ENCODE assay signal across 19 cellular contexts in the genomic region with DNA sequence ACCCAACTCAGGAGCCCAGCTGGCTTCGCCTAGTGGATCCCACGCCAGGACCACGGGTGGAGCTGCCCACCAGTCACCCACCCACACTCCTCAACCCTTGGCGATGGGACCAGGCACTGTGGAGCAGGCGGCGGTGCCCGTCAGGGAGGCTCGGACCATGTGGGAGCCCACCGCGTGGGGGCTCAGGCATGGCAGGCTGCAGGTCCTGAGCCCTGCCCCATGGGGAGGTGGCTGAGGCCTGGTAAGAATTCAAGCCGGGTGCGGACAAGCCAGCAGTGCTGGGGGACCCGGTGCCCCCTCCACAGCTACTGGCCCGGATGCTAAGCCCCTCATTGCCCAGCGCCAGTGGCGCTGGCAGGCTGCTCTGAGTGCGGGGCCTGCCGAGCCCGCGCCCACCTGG.
DNase-seq lines count a peak whose midpoint lies in the region; ATAC-seq and TF ChIP-seq lines count a peak whose summit lies in the region.
"Had no signal": no experiment of that assay in that cellular context is flagged by ENCODE, and none has a peak within 500 bp of the region (broad histone marks: within the 10 kb centered on the region; RNA-seq: fewer than 3 reads in every experiment).

No MANE protein-coding gene starts in this region.

- H3K4me1 Mint-ChIP-seq in Caco-2 (ENCODE audit: low read depth, unreplicated experiment) (peaks cover 8% of the 10 kb centered on the region), mesothelial cell of epicardium (no peaks in the 10 kb centered on the region)
- peaks cover 4% of the 10 kb centered on the region for H3K4me1 Mint-ChIP-seq in activated CD8-positive, alpha-beta T cell treated with anti-CD3 and anti-CD28 coated beads for 36 hours (ENCODE audit: low read depth)
- H3K4me1 Mint-ChIP-seq: B cell; CD4-positive, CD25-positive, alpha-beta regulatory T cell had no signal

- H3K14ac ChIP-seq in neuronal stem cell (ENCODE audit: low read length): peak overlapping the region; percentile 75

- H3K79me1 ChIP-seq in neuronal stem cell (ENCODE audit: low read depth, low read length): no peaks in the 10 kb centered on the region

- no peak overlapping the region for H3K4me3 Mint-ChIP-seq in Caco-2 (ENCODE audit: unreplicated experiment)
- H3K4me3 Mint-ChIP-seq in activated CD8-positive, alpha-beta T cell treated with anti-CD3 and anti-CD28 coated beads for 36 hours: no peak overlapping the region
- H3K4me3 Mint-ChIP-seq in mesothelial cell of epicardium: no peak overlapping the region
- H3K4me3 Mint-ChIP-seq: H9 had no signal

- peak overlapping the region; percentile 76 for H3K18ac ChIP-seq in neuronal stem cell (ENCODE audit: low read length)

- no peak for ATAC-seq in Right ventricle myocardium inferior
- ATAC-seq in Right ventricle myocardium superior (ENCODE audit: poor library complexity): no peak
- peak; percentile 24 for ATAC-seq in upper lobe of right lung
- no peak for ATAC-seq in activated CD8-positive, alpha-beta T cell treated with anti-CD3 and anti-CD28 coated beads for 36 hours
- ATAC-seq: CD8-positive, alpha-beta T cell; GM12878 had no signal

- no peak overlapping the region for H4K8ac ChIP-seq in neuronal stem cell (ENCODE audit: low read depth, low read length)

- H3K9ac ChIP-seq in neuronal stem cell (ENCODE audit: low read depth, low read length, poor library complexity): no peak overlapping the region
- H3K9ac ChIP-seq: BLaER1, GM23248 had no signal

- peak overlapping the region; percentile 63 for H2AK5ac ChIP-seq in neuronal stem cell (ENCODE audit: low read depth, low read length)

- H3K27ac ChIP-seq in neuronal stem cell (replicated peaks; ENCODE audit: low read length) (no peak overlapping the region), upper lobe of right lung (no peak overlapping the region)
- H3K27ac ChIP-seq: 22Rv1, BLaER1, C4-2B, GM23248 had no signal

- H3K27me3 ChIP-seq in Caco-2 (replicated peaks; ENCODE audit: control insufficient read depth, insufficient read depth, low read length) (no peaks in the 10 kb centered on the region), neuronal stem cell (ENCODE audit: control insufficient read depth in 3 of 3, insufficient read depth in 3 of 3, low read depth in 1 of 3, low read length in 3 of 3) (no peaks in the 10 kb centered on the region), upper lobe of right lung (no peaks in the 10 kb centered on the region)
- H3K27me3 ChIP-seq: BLaER1 had no signal

- H3K27ac Mint-ChIP-seq in Caco-2 (ENCODE audit: unreplicated experiment): peak overlapping the region; percentile 98
- no peak overlapping the region for H3K27ac Mint-ChIP-seq in activated CD8-positive, alpha-beta T cell treated with anti-CD3 and anti-CD28 coated beads for 36 hours
- H3K27ac Mint-ChIP-seq in mesothelial cell of epicardium: no peak overlapping the region
- H3K27ac Mint-ChIP-seq: B cell; CD4-positive, CD25-positive, alpha-beta regulatory T cell; CD8-positive, alpha-beta T cell; H9 had no signal

- BruUV-seq in Caco-2 (replicated peaks; lab: Mats Ljungman, UMichigan): no TSS peak

- no peak overlapping the region for H2BK5ac ChIP-seq in neuronal stem cell (ENCODE audit: low read length)

- DNase-seq in Right ventricle myocardium inferior (ENCODE audit: missing footprints) (peak; percentile 18), Right ventricle myocardium superior (no peak), Caco-2 (no peak), neuronal stem cell (ENCODE audit: low spot score) (no peak), upper lobe of right lung (no peak), mesothelial cell of epicardium (ENCODE audit: low spot score in 2 of 2, unreplicated experiment in 2 of 2) (no peak)
- no peak for DNase-seq in activated CD8-positive, alpha-beta T cell treated with anti-CD3 and anti-CD28 coated beads for 36 hours
- DNase-seq: CD8-positive, alpha-beta T cell; DMS 273 treated with DMSO at 0.1 percent for 48 hours; EL; GDM1; GM23248; H9 had no signal

- H3K36me3 ChIP-seq in Caco-2 (ENCODE audit: control insufficient read depth, insufficient read depth, low read length): peaks cover 3% of the 10 kb centered on the region
- peaks cover 0 to 3% of the 10 kb centered on the region in 2 donors for H3K36me3 ChIP-seq in neuronal stem cell (replicated peaks in 1 of 2; ENCODE audit: control insufficient read depth in 2 of 2, insufficient read depth in 2 of 2, low read length in 2 of 2)
- H3K36me3 ChIP-seq in upper lobe of right lung: no peaks in the 10 kb centered on the region
- H3K36me3 ChIP-seq: BLaER1 had no signal

- H3K23ac ChIP-seq in neuronal stem cell (ENCODE audit: low read depth, low read length, poor library complexity): no peak overlapping the region

- peaks cover 24% of the 10 kb centered on the region for H3K36me3 Mint-ChIP-seq in Caco-2 (ENCODE audit: insufficient read depth, unreplicated experiment)
- no peaks in the 10 kb centered on the region for H3K36me3 Mint-ChIP-seq in activated CD8-positive, alpha-beta T cell treated with anti-CD3 and anti-CD28 coated beads for 36 hours (ENCODE audit: low read depth)
- H3K36me3 Mint-ChIP-seq in mesothelial cell of epicardium: no peaks in the 10 kb centered on the region
- H3K36me3 Mint-ChIP-seq: CD4-positive, CD25-positive, alpha-beta regulatory T cell; CD8-positive, alpha-beta T cell had no signal

- H3K27me3 Mint-ChIP-seq in Caco-2 (ENCODE audit: insufficient read depth, unreplicated experiment) (no peaks in the 10 kb centered on the region), mesothelial cell of epicardium (ENCODE audit: low read depth) (no peaks in the 10 kb centered on the region)
- H3K27me3 Mint-ChIP-seq in activated CD8-positive, alpha-beta T cell treated with anti-CD3 and anti-CD28 coated beads for 36 hours: no peaks in the 10 kb centered on the region
- H3K27me3 Mint-ChIP-seq: B cell; CD4-positive, CD25-positive, alpha-beta regulatory T cell had no signal

- no peak overlapping the region for H3K4ac ChIP-seq in neuronal stem cell (ENCODE audit: low read length)

- WGBS in neuronal stem cell (ENCODE audit: extremely low coverage in 2 of 2, insufficient read length in 2 of 2, insufficient replicate concordance in 1 of 2), 2 donors: no CpG with 5 or more reads among the region's 20 CpGs

- POLR2A ChIA-PET in Caco-2 (lab: Charles Lee): interaction anchor here (1.3 to 2.6 kb wide), 4 partner anchors 15 to 192 kb away, joined by 4 to 12 read pairs (median 10); a partner anchor contains a TSS
- POLR2A ChIA-PET in activated CD8-positive, alpha-beta T cell treated with anti-CD3 and anti-CD28 coated beads for 36 hours (lab: Charles Lee): no interaction called here

- intact Hi-C loops in Right ventricle myocardium inferior (cut with DNase I): no loop called here
- intact Hi-C loops in Right ventricle myocardium superior (cut with DNase I): no loop called here
- intact Hi-C loops in Caco-2 (cut with micrococcal nuclease; ENCODE audit: unreplicated experiment): loop anchor here (5.0 kb wide), 1 partner anchor 136 kb away; no protein-coding TSS in a partner anchor
- intact Hi-C loops in upper lobe of right lung (cut with DNase I): no loop called here
- intact Hi-C loops in activated CD8-positive, alpha-beta T cell treated with anti-CD3 and anti-CD28 coated beads for 36 hours (cut with micrococcal nuclease): no loop called here

- H3K4me3 ChIP-seq in Caco-2 (ENCODE audit: low read depth, low read length) (no peak overlapping the region), neuronal stem cell (ENCODE audit: low read length in 2 of 2) (no peak overlapping the region), upper lobe of right lung (no peak overlapping the region)
- H3K4me3 ChIP-seq: BLaER1, GM12878, GM23248 had no signal

- H3K4me1 ChIP-seq in Caco-2 (peaks cover 6% of the 10 kb centered on the region), neuronal stem cell (ENCODE audit: control insufficient read depth in 2 of 2, insufficient read depth in 1 of 2, low read depth in 1 of 2, low read length in 2 of 2) (peaks cover 0 to 2% of the 10 kb centered on the region in 2 donors), upper lobe of right lung (no peaks in the 10 kb centered on the region)
- H3K4me1 ChIP-seq: BLaER1 had no signal

- H3K9me3 ChIP-seq in Caco-2 (no peaks in the 10 kb centered on the region), neuronal stem cell (replicated peaks in 1 of 2; ENCODE audit: control insufficient read depth in 2 of 2, insufficient read depth in 1 of 2, low read depth in 1 of 2, low read length in 2 of 2) (peaks cover 0 to 6% of the 10 kb centered on the region in 2 donors), upper lobe of right lung (no peaks in the 10 kb centered on the region)
- H3K9me3 ChIP-seq: BLaER1 had no signal

- H2BK120ac ChIP-seq in neuronal stem cell (ENCODE audit: low read depth, low read length): peak overlapping the region; percentile 67

- CTCF ChIA-PET in Caco-2 (lab: Charles Lee): interaction anchor here (1.6 to 3.2 kb wide), 2 partner anchors 34 to 90 kb away, joined by 9 to 28 read pairs; no protein-coding TSS in a partner anchor
- CTCF ChIA-PET in activated CD8-positive, alpha-beta T cell treated with anti-CD3 and anti-CD28 coated beads for 36 hours (lab: Charles Lee): no interaction called here

- H3K9me3 Mint-ChIP-seq in Caco-2 (ENCODE audit: unreplicated experiment) (no peaks in the 10 kb centered on the region), mesothelial cell of epicardium (peaks cover 4% of the 10 kb centered on the region)
- H3K9me3 Mint-ChIP-seq in activated CD8-positive, alpha-beta T cell treated with anti-CD3 and anti-CD28 coated beads for 36 hours: peaks cover 2% of the 10 kb centered on the region

- H2BK12ac ChIP-seq in neuronal stem cell (ENCODE audit: low read length): peak overlapping the region; percentile 41

- peak overlapping the region; percentile 54 for H2BK15ac ChIP-seq in neuronal stem cell (ENCODE audit: low read length)

- TF ChIP-seq CTCF in Caco-2 (IDR thresholded peaks at IDR 0.05; ENCODE audit: insufficient read depth in 1 of 2, low read depth in 1 of 2, low read length in 1 of 2, severe bottlenecking in 1 of 2, unreplicated experiment in 1 of 2) (no peak), upper lobe of right lung (IDR thresholded peaks at IDR 0.05) (no peak), mesothelial cell of epicardium (IDR thresholded peaks at IDR 0.05; ENCODE audit: unreplicated experiment) (no peak)
- TF ChIP-seq CTCF in activated CD8-positive, alpha-beta T cell treated with anti-CD3 and anti-CD28 coated beads for 36 hours (IDR thresholded peaks at IDR 0.05): no peak

- peak overlapping the region; percentile 30 for H4K91ac ChIP-seq in neuronal stem cell (ENCODE audit: low read depth, low read length, poor library complexity)

- no peak overlapping the region for H3K4me2 ChIP-seq in neuronal stem cell (ENCODE audit: insufficient read depth, low read length, poor library complexity, severe bottlenecking)
- H3K4me2 ChIP-seq: BLaER1 had no signal

- no peak overlapping the region for H2AFZ ChIP-seq in neuronal stem cell (ENCODE audit: low read length)
- H2AFZ ChIP-seq: GM23248 had no signal
